In genomic region chr1:241356519-241357365, GRCh38 we compare ENCODE assay signal across 7 cellular contexts. TPM values are rescaled to one million over a fixed set of nuclear protein-coding genes. Genes with fewer than 3 reads are reported as not detected.
DNase-seq lines count a peak whose midpoint lies in the region; ATAC-seq and TF ChIP-seq lines count a peak whose summit lies in the region.

RGS7 (minus strand) TSS chr1:241357205.

- H3K27ac Mint-ChIP-seq in H9 = peak within 1 kb of the TSS in 1 of 3 experiments; percentile 23; a peak in 1 of 7 replicates
- no peak within 1 kb of the TSS for H3K27ac Mint-ChIP-seq in activated CD8-positive, alpha-beta T cell treated with anti-CD3 and anti-CD28 coated beads for 36 hours
- no peak within 1 kb of the TSS for H3K27ac Mint-ChIP-seq in natural killer cell treated with Interleukin-12 subunit alpha and Interleukin-12 subunit beta and Interleukin-15 and Interleukin-18, amount 100 ng/mL, for 72 hours

- H2BK20ac ChIP-seq in H9 (ENCODE audit: low read depth, low read length, poor library complexity, severe bottlenecking) = no peak within 1 kb of the TSS

- H2BK5ac ChIP-seq in H9 (ENCODE audit: insufficient read length, low read length) = no peak within 1 kb of the TSS

- TF ChIP-seq CTCF in GM13976 (IDR thresholded peaks at IDR 0.05; ENCODE audit: borderline replicate concordance, control extremely low read depth, extremely low read depth, insufficient read depth, missing control alignments) = no peak
- TF ChIP-seq CTCF in H9 (conservative IDR thresholded peaks at IDR 0.05) = no peak
- TF ChIP-seq CTCF in activated CD8-positive, alpha-beta T cell treated with anti-CD3 and anti-CD28 coated beads for 36 hours (IDR thresholded peaks at IDR 0.05) = no peak
- no peak for TF ChIP-seq CTCF in foreskin fibroblast (IDR thresholded peaks at IDR 0.05; ENCODE audit: low read depth, low read length)

- CTCF ChIA-PET in activated CD8-positive, alpha-beta T cell treated with anti-CD3 and anti-CD28 coated beads for 36 hours (lab: Charles Lee) = no interaction called here

- H3K4ac ChIP-seq in H9 (ENCODE audit: low read depth, low read length) = no peak within 1 kb of the TSS

- peaks cover 31% of the 10 kb centered on the region for H3K27me3 Mint-ChIP-seq in H9 (ENCODE audit: low read depth)
- peaks cover 43% of the 10 kb centered on the region for H3K27me3 Mint-ChIP-seq in activated CD8-positive, alpha-beta T cell treated with anti-CD3 and anti-CD28 coated beads for 36 hours
- H3K27me3 Mint-ChIP-seq in natural killer cell treated with Interleukin-12 subunit alpha and Interleukin-12 subunit beta and Interleukin-15 and Interleukin-18, amount 100 ng/mL, for 72 hours = peaks cover 23 to 33% of the 10 kb centered on the region in 2 donors

- WGBS in H9 (ENCODE audit: extremely low coverage, insufficient read length, low lambda C conversion rate) = no CpG with 5 or more reads among the region's 105 CpGs

- H3K36me3 Mint-ChIP-seq in H9 (ENCODE audit: insufficient read depth in 1 of 3, low read depth in 3 of 3) = no peaks in the 10 kb centered on the region; a peak in 1 of 7 replicates
- no peaks in the 10 kb centered on the region for H3K36me3 Mint-ChIP-seq in activated CD8-positive, alpha-beta T cell treated with anti-CD3 and anti-CD28 coated beads for 36 hours (ENCODE audit: low read depth)
- no peaks in the 10 kb centered on the region for H3K36me3 Mint-ChIP-seq in natural killer cell treated with Interleukin-12 subunit alpha and Interleukin-12 subunit beta and Interleukin-15 and Interleukin-18, amount 100 ng/mL, for 72 hours

- H3K56ac ChIP-seq in H9 (ENCODE audit: insufficient read length, low read depth, low read length) = no peak within 1 kb of the TSS

- H3K4me2 ChIP-seq in H9 (ENCODE audit: insufficient read depth, insufficient read length, low read length) = peak within 1 kb of the TSS; percentile 81

- no peak within 1 kb of the TSS for H2BK15ac ChIP-seq in H9 (ENCODE audit: low read depth, low read length)

- DNase-seq in GM13976 (ENCODE audit: low spot score) = peak; percentile 60
- peak; percentile 70 for DNase-seq in H9
- peak; percentile 63 for DNase-seq in NCI-H1105 treated with DMSO at 0.1 percent for 48 hours (lab: John Stamatoyannopoulos, UW)
- DNase-seq in activated CD8-positive, alpha-beta T cell treated with anti-CD3 and anti-CD28 coated beads for 36 hours = peak; percentile 13
- DNase-seq in foreskin fibroblast = peak; percentile 70 to 90
- no peak for DNase-seq in natural killer cell treated with Interleukin-12 subunit alpha and Interleukin-12 subunit beta and Interleukin-15 and Interleukin-18, amount 100 ng/mL, for 72 hours (ENCODE audit: low spot score)
- no peak for DNase-seq in GF-D8 (lab: John Stamatoyannopoulos, UW)

- H3K23me2 ChIP-seq in H9 (ENCODE audit: insufficient read length, low read depth, low read length, poor library complexity, severe bottlenecking) = peaks cover 4% of the 10 kb centered on the region

- H3K14ac ChIP-seq in H9 (ENCODE audit: insufficient read depth, low read length) = no peak within 1 kb of the TSS

- POLR2A ChIA-PET in activated CD8-positive, alpha-beta T cell treated with anti-CD3 and anti-CD28 coated beads for 36 hours (lab: Charles Lee) = no interaction called here

- no peaks in the 10 kb centered on the region for H3K79me2 ChIP-seq in H9 (ENCODE audit: insufficient read depth, low read length)

- H3K9me3 ChIP-seq in H9 (ENCODE audit: control insufficient read depth, low read depth, low read length) = no peaks in the 10 kb centered on the region

- H3K9me3 Mint-ChIP-seq in H9 = no peaks in the 10 kb centered on the region
- no peaks in the 10 kb centered on the region for H3K9me3 Mint-ChIP-seq in activated CD8-positive, alpha-beta T cell treated with anti-CD3 and anti-CD28 coated beads for 36 hours
- H3K9me3 Mint-ChIP-seq in natural killer cell treated with Interleukin-12 subunit alpha and Interleukin-12 subunit beta and Interleukin-15 and Interleukin-18, amount 100 ng/mL, for 72 hours = no peaks in the 10 kb centered on the region

- peaks cover 3% of the 10 kb centered on the region; the same call in 1 of the 2 replicates for H3K27me3 ChIP-seq in H9 (ENCODE audit: insufficient read depth, low read length)

- no peaks in the 10 kb centered on the region for H3K4me1 ChIP-seq in H9 (ENCODE audit: insufficient read depth, low read length)

- peak within 1 kb of the TSS; percentile 80 to 93 for H3K4me3 Mint-ChIP-seq in H9
- no peak within 1 kb of the TSS for H3K4me3 Mint-ChIP-seq in activated CD8-positive, alpha-beta T cell treated with anti-CD3 and anti-CD28 coated beads for 36 hours
- no peak within 1 kb of the TSS for H3K4me3 Mint-ChIP-seq in natural killer cell treated with Interleukin-12 subunit alpha and Interleukin-12 subunit beta and Interleukin-15 and Interleukin-18, amount 100 ng/mL, for 72 hours

- no peak within 1 kb of the TSS for H2AK5ac ChIP-seq in H9 (ENCODE audit: insufficient read length, low read length)

- in situ Hi-C loops in GM13976 (cut with MboI; ENCODE audit: low sequenced_read_pairs, unreplicated experiment) = no loop called here

- H4K20me1 ChIP-seq in H9 (ENCODE audit: control insufficient read depth, insufficient read depth, insufficient read length) = peaks cover 3% of the 10 kb centered on the region

- no peak within 1 kb of the TSS for H3K18ac ChIP-seq in H9 (ENCODE audit: insufficient read length, low read depth, low read length)

- H3K27ac ChIP-seq in H9 (ENCODE audit: insufficient read length, low read depth, low read length) = no peak within 1 kb of the TSS

- no peak within 1 kb of the TSS for H4K91ac ChIP-seq in H9 (ENCODE audit: insufficient read length, low read depth, low read length)

- no peak within 1 kb of the TSS for H3T11ph ChIP-seq in H9 (ENCODE audit: low read length)

- H3K9ac ChIP-seq in H9 (ENCODE audit: extremely low read depth, insufficient read length, low read length) = peak within 1 kb of the TSS; percentile 40

- H4K8ac ChIP-seq in H9 (replicated peaks; ENCODE audit: insufficient read length, low read depth, low read length) = no peak within 1 kb of the TSS

- peak; percentile 51 for ATAC-seq in activated CD8-positive, alpha-beta T cell treated with anti-CD3 and anti-CD28 coated beads for 36 hours
- peak; percentile 33 to 67 for ATAC-seq in natural killer cell treated with Interleukin-12 subunit alpha and Interleukin-12 subunit beta and Interleukin-15 and Interleukin-18, amount 100 ng/mL, for 72 hours

- peak within 1 kb of the TSS; percentile 59 to 73 for H3K4me3 ChIP-seq in foreskin fibroblast (ENCODE audit: low read depth in 1 of 2, low read length in 2 of 2)

- no peaks in the 10 kb centered on the region for H3K79me1 ChIP-seq in H9 (ENCODE audit: insufficient read depth, low read depth, low read length, poor library complexity, severe bottlenecking)

- H2BK120ac ChIP-seq in H9 (ENCODE audit: low read depth, low read length, poor library complexity, severe bottlenecking) = no peak within 1 kb of the TSS

- intact Hi-C loops in activated CD8-positive, alpha-beta T cell treated with anti-CD3 and anti-CD28 coated beads for 36 hours (cut with micrococcal nuclease) = no loop called here

- no peak within 1 kb of the TSS for H3K23ac ChIP-seq in H9 (ENCODE audit: insufficient read length, low read depth, low read length)

- H3K4me1 Mint-ChIP-seq in H9 = peaks cover 9 to 13% of the 10 kb centered on the region in 2 experiments
- peaks cover 4% of the 10 kb centered on the region for H3K4me1 Mint-ChIP-seq in activated CD8-positive, alpha-beta T cell treated with anti-CD3 and anti-CD28 coated beads for 36 hours (ENCODE audit: low read depth)
- no peaks in the 10 kb centered on the region for H3K4me1 Mint-ChIP-seq in natural killer cell treated with Interleukin-12 subunit alpha and Interleukin-12 subunit beta and Interleukin-15 and Interleukin-18, amount 100 ng/mL, for 72 hours (ENCODE audit: low read depth in 2 of 2)

- H2BK12ac ChIP-seq in H9 (ENCODE audit: insufficient read length, low read depth, low read length) = no peak within 1 kb of the TSS

- H4K5ac ChIP-seq in H9 (ENCODE audit: insufficient read length, low read depth, low read length) = no peak within 1 kb of the TSS

- no peak within 1 kb of the TSS for H2AFZ ChIP-seq in H9 (ENCODE audit: low read length)

RNA-seq across cellular contexts. Expression of gene RGS7, which starts in this region (rescaled TPM):
- 1.5 and 2.0 TPM in 2 replicates for total RNA-seq in H9 (2021)
- total RNA-seq in activated CD8-positive, alpha-beta T cell treated with anti-CD3 and anti-CD28 coated beads for 36 hours = not detected
- total RNA-seq in natural killer cell treated with Interleukin-12 subunit alpha and Interleukin-12 subunit beta and Interleukin-15 and Interleukin-18, amount 100 ng/mL, for 72 hours = not detected

Comparison
In these comparisons a context has a peak if more than half of its experiments do, and no peak if none do; other contexts are left out.
1. Peak in DNase-seq and ATAC-seq in activated CD8-positive, alpha-beta T cell treated with anti-CD3 and anti-CD28 coated beads for 36 hours; RNA of the gene not detected or under 1 TPM.
2. Peak in ATAC-seq in natural killer cell treated with Interleukin-12 subunit alpha and Interleukin-12 subunit beta and Interleukin-15 and Interleukin-18, amount 100 ng/mL, for 72 hours; RNA of the gene not detected or under 1 TPM.
3. DNase-seq: peak in GM13976 (single experiment), H9 (single experiment), NCI-H1105 treated with DMSO at 0.1 percent for 48 hours (single experiment) and foreskin fibroblast (2 of 2); none in natural killer cell treated with Interleukin-12 subunit alpha and Interleukin-12 subunit beta and Interleukin-15 and Interleukin-18, amount 100 ng/mL, for 72 hours (single experiment) and GF-D8 (single experiment).
4. H3K4me3 Mint-ChIP-seq: peak in H9 (2 of 2); none in activated CD8-positive, alpha-beta T cell treated with anti-CD3 and anti-CD28 coated beads for 36 hours (single experiment) and natural killer cell treated with Interleukin-12 subunit alpha and Interleukin-12 subunit beta and Interleukin-15 and Interleukin-18, amount 100 ng/mL, for 72 hours (single experiment).